Comparison of ENCODE assay signal across 1 cellular context in genomic region chr11:10502770-10503169, GRCh38.
TF ChIP-seq lines count a peak whose summit lies in the region.

No MANE protein-coding gene starts in this region.

TF ChIP-seq in HepG2, 621 proteins besides CTCF, POLR2A, EP300 and RAD21:
- TF ChIP-seq USF2 (IDR thresholded peaks at IDR 0.05; ENCODE audit: low read depth, low read length): no peak
- no peak for TF ChIP-seq USF2 (CRISPR knock-in tag; IDR thresholded peaks at IDR 0.05; ENCODE audit: borderline replicate concordance)
- TF ChIP-seq, protein P1, sequence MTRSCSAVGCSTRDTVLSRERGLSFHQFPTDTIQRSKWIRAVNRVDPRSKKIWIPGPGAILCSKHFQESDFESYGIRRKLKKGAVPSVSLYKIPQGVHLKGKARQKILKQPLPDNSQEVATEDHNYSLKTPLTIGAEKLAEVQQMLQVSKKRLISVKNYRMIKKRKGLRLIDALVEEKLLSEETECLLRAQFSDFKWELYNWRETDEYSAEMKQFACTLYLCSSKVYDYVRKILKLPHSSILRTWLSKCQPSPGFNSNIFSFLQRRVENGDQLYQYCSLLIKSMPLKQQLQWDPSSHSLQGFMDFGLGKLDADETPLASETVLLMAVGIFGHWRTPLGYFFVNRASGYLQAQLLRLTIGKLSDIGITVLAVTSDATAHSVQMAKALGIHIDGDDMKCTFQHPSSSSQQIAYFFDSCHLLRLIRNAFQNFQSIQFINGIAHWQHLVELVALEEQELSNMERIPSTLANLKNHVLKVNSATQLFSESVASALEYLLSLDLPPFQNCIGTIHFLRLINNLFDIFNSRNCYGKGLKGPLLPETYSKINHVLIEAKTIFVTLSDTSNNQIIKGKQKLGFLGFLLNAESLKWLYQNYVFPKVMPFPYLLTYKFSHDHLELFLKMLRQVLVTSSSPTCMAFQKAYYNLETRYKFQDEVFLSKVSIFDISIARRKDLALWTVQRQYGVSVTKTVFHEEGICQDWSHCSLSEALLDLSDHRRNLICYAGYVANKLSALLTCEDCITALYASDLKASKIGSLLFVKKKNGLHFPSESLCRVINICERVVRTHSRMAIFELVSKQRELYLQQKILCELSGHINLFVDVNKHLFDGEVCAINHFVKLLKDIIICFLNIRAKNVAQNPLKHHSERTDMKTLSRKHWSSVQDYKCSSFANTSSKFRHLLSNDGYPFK (CRISPR knock-in tag; IDR thresholded peaks at IDR 0.05; ENCODE audit: borderline replicate concordance): no peak
- no peak for TF ChIP-seq SRY (CRISPR knock-in tag; IDR thresholded peaks at IDR 0.05)
- TF ChIP-seq, protein P2, sequence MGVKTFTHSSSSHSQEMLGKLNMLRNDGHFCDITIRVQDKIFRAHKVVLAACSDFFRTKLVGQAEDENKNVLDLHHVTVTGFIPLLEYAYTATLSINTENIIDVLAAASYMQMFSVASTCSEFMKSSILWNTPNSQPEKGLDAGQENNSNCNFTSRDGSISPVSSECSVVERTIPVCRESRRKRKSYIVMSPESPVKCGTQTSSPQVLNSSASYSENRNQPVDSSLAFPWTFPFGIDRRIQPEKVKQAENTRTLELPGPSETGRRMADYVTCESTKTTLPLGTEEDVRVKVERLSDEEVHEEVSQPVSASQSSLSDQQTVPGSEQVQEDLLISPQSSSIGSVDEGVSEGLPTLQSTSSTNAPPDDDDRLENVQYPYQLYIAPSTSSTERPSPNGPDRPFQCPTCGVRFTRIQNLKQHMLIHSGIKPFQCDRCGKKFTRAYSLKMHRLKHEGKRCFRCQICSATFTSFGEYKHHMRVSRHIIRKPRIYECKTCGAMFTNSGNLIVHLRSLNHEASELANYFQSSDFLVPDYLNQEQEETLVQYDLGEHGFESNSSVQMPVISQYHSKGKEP (CRISPR knock-in tag; IDR thresholded peaks at IDR 0.05): no peak
- TF ChIP-seq JUN (CRISPR knock-in tag; IDR thresholded peaks at IDR 0.05): no peak
